Comparison of ENCODE assay signal across 25 cellular contexts in the genomic region with DNA sequence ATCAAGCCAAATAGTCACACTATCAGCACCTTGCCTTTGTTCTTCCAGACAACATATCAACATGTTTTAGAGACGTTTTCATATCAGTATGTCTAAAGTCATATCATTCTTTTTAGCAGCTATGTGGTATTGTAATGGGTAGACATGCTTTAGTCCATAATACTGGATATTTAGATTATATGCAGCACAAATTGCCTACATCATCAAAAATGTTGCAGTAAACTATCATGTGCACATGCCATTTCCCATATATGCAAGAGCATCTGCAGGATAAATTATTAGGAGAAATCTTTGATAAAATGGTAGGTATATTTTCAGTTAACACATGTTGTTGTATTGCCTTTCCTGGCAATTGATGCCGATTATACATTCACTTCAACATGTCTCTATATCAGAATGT.
"Had no signal": no experiment of that assay in that cellular context is flagged by ENCODE, and none has a peak within 500 bp of the region (broad histone marks: within the 10 kb centered on the region; RNA-seq: fewer than 3 reads in every experiment).

No MANE protein-coding gene starts in this region.

- H3K36me3 ChIP-seq: colonic mucosa, esophagus squamous epithelium, gastrocnemius medialis, heart right ventricle, left lung, lower lobe of right lung had no signal

- H3K27me3 ChIP-seq: colonic mucosa, esophagus squamous epithelium, gastrocnemius medialis, heart right ventricle, left lung had no signal

- ATAC-seq: effector memory CD8-positive, alpha-beta T cell; esophagus mucosa; gastrocnemius medialis; heart right ventricle; left cardiac atrium; left lung; left ventricle myocardium superior; lower lobe of right lung; mucosa of descending colon had no signal

- H3K27ac ChIP-seq: colonic mucosa, epithelial cell of prostate, esophagus squamous epithelium, gastrocnemius medialis, heart right ventricle, left lung, lower lobe of right lung had no signal

- H3K4me1 ChIP-seq: colonic mucosa, esophagus squamous epithelium, gastrocnemius medialis, heart right ventricle, left lung, lower lobe of right lung had no signal

- H3K4me3 ChIP-seq: colonic mucosa, esophagus squamous epithelium, gastrocnemius medialis, heart right ventricle, left lung, lower lobe of right lung, mucosa of descending colon had no signal

- FAIRE-seq: islet of Langerhans, keratinocyte had no signal

- DNase-seq: colonic mucosa; cortex of kidney; effector CD8-positive, alpha-beta T cell; effector memory CD8-positive, alpha-beta T cell; endodermal cell; erythroblast; esophagus squamous epithelium; foreskin fibroblast; foreskin melanocyte; gastrocnemius medialis; glutamatergic neuron; head of caudate nucleus; heart right ventricle; hippocampal formation; left cardiac atrium; left lung; left ventricle myocardium superior; lower lobe of right lung; mesenchymal stem cell; mucosa of descending colon; naive B cell had no signal

- H3K9me3 ChIP-seq: colonic mucosa, esophagus squamous epithelium, gastrocnemius medialis, left lung, lower lobe of right lung, mucosa of descending colon had no signal
